In genomic region chr16:69131749-69132423, GRCh38 we compare ENCODE assay signal across 8 cellular contexts.
DNase-seq lines count a peak whose midpoint lies in the region; ATAC-seq and TF ChIP-seq lines count a peak whose summit lies in the region.

No MANE protein-coding gene starts in this region.

- DNase-seq in HS-27A (ENCODE audit: low read depth), result peak; percentile 53
- peak; percentile 73 for DNase-seq in OCI-M1 (lab: John Stamatoyannopoulos, UW)
- peak; percentile 41 to 59 for DNase-seq in activated T-helper 1 cell treated with anti-CD3 and anti-CD28 coated beads, Interleukin-2, amount 50 U/mL, for 16 hours (ENCODE audit: low read depth in 1 of 2, low spot score in 1 of 2)
- peak; percentile 78 for DNase-seq in fibroblast of mammary gland (ENCODE audit: low read depth)
- DNase-seq in stimulated activated naive CD4-positive, alpha-beta T cell treated with Interleukin-2 at 50 U/mL for 16 hours (lab: John Stamatoyannopoulos, UW), result peak; percentile 75

- ATAC-seq in GM19452 (IDR thresholded peaks at IDR 0.05; ENCODE audit: unreplicated experiment), result peak; percentile 42

- H3K4me3 Mint-ChIP-seq in nephron, result peak overlapping the region; percentile 94 to 95 (median 95)

- peaks cover 49% of the 10 kb centered on the region for H3K4me1 Mint-ChIP-seq in nephron

- no peaks in the 10 kb centered on the region for H3K9me3 Mint-ChIP-seq in nephron

- H3K36me3 Mint-ChIP-seq in nephron (ENCODE audit: low read depth), result peaks cover 22% of the 10 kb centered on the region

- peak overlapping the region; percentile 93 to 98 (median 96) for H3K27ac Mint-ChIP-seq in nephron

- H3K27ac ChIP-seq in C4-2B, result peak overlapping the region; percentile 96

- TF ChIP-seq CTCF in C4-2B (conservative IDR thresholded peaks at IDR 0.05), result no peak
- TF ChIP-seq CTCF in fibroblast of mammary gland (conservative IDR thresholded peaks at IDR 0.05; ENCODE audit: control insufficient read depth, insufficient read depth, low read depth, low read length), result no peak
- no peak for TF ChIP-seq CTCF in nephron (IDR thresholded peaks at IDR 0.05; ENCODE audit: unreplicated experiment in 3 of 3)

- no peaks in the 10 kb centered on the region for H3K27me3 Mint-ChIP-seq in nephron (ENCODE audit: low read depth)

- H3K4me3 ChIP-seq in fibroblast of mammary gland (ENCODE audit: control insufficient read depth, low read depth, low read length), result peak overlapping the region; percentile 95

Comparison
In these comparisons a context has a peak if more than half of its experiments do, and no peak if none do; other contexts are left out.
1. Peak in every context shown above with its lines: DNase-seq, ATAC-seq, H3K4me3 ChIP-seq and H3K27ac ChIP-seq.